Comparison of ENCODE assay signal across 41 cellular contexts in genomic region chr1:157521056-157521455, GRCh38. TPM values are rescaled to one million over a fixed set of nuclear protein-coding genes. Genes with fewer than 3 reads are reported as not detected.
"Had no signal": no experiment of that assay in that cellular context is flagged by ENCODE, and none has a peak within 500 bp of the region (broad histone marks: within the 10 kb centered on the region; RNA-seq: fewer than 3 reads in every experiment).

No MANE protein-coding gene starts in this region.

- H3K4me1 ChIP-seq: adrenal gland, ascending aorta, body of pancreas, breast epithelium had no signal

- H3K9me3 ChIP-seq: adrenal gland, ascending aorta, body of pancreas, breast epithelium had no signal

- H3K36me3 ChIP-seq: adrenal gland, ascending aorta, brain microvascular endothelial cell, breast epithelium, cardiac muscle cell had no signal

- H3K27me3 ChIP-seq: ascending aorta, body of pancreas, brain microvascular endothelial cell, cardiac muscle cell had no signal

- H3K4me1 Mint-ChIP-seq: activated T-helper 17 cell treated with anti-CD3 and anti-CD28 coated beads, Interleukin-2, amount 50 U/mL, for 72 hours; brain; central memory CD8-positive, alpha-beta T cell had no signal

- H3K9me3 Mint-ChIP-seq: activated naive CD4-positive, alpha-beta T cell treated with anti-CD3 and anti-CD28 coated beads for 36 hours; activated naive CD4-positive, alpha-beta T cell treated with anti-CD3 and anti-CD28 coated beads, Interleukin-2, amount 10 ng/mL, durations not matched to agents 7 days and 5 days; activated naive CD4-positive, alpha-beta T cell treated with anti-CD3 and anti-CD28 coated beads, Interleukin-2, amount 50 U/mL, for 24 hours; activated naive CD4-positive, alpha-beta T cell treated with anti-CD3 and anti-CD28 coated beads, Interleukin-2, amount 50 U/mL, for 72 hours; activated naive CD8-positive, alpha-beta T cell treated with anti-CD3 and anti-CD28 coated beads for 36 hours; activated naive CD8-positive, alpha-beta T cell treated with anti-CD3 and anti-CD28 coated beads, Interleukin-2, amount 10 ng/mL, durations not matched to agents 7 days and 5 days; activated naive CD8-positive, alpha-beta T cell treated with anti-CD3 and anti-CD28 coated beads, Interleukin-2, amount 50 U/mL, for 24 hours; activated T-cell treated with anti-CD3 and anti-CD28 coated beads, Interleukin-2, amount 50 U/mL, for 24 hours; activated T-cell treated with anti-CD3 and anti-CD28 coated beads, Interleukin-2, amount 50 U/mL, for 4 hours; activated T-cell treated with anti-CD3 and anti-CD28 coated beads, Interleukin-2, amount 50 U/mL, for 72 hours; activated T-helper 1 cell treated with anti-CD3 and anti-CD28 coated beads, Interleukin-12 subunit alpha, Interleukin-12 subunit beta, Interleukin-2, Interleukin-4 antibody, amounts not matched to agents 30 ng/mL and 10 ng/mL and 1 ng/mL, durations not matched to agents 14 hours and 24 hours and 36 hours; activated T-helper 17 cell treated with anti-CD3 and anti-CD28 coated beads, Interleukin-2, amount 50 U/mL, for 72 hours; activated T-helper 2 cell treated with anti-CD3 and anti-CD28 coated beads, Interferon-gamma antibody, Interleukin-2, Interleukin-4, amounts not matched to agents 10 μg/mL and 5 μg/mL and 100 μg/mL, durations not matched to agents 14 hours and 24 hours and 36 hours; brain; central memory CD8-positive, alpha-beta T cell had no signal

- H3K27ac ChIP-seq: adrenal gland, ascending aorta, body of pancreas, brain microvascular endothelial cell, breast epithelium, cardiac muscle cell had no signal

- ATAC-seq: activated naive CD4-positive, alpha-beta T cell treated with anti-CD3 and anti-CD28 coated beads, Interleukin-2, amount 50 U/mL, for 72 hours; activated naive CD8-positive, alpha-beta T cell treated with anti-CD3 and anti-CD28 coated beads, Interleukin-2, amount 50 U/mL, for 24 hours; activated T-cell treated with anti-CD3 and anti-CD28 coated beads, Interleukin-2, amount 50 U/mL, for 4 hours; activated T-cell treated with anti-CD3 and anti-CD28 coated beads, Interleukin-2, amount 50 U/mL, for 72 hours; activated T-helper 17 cell treated with anti-CD3 and anti-CD28 coated beads, Interleukin-2, amount 50 U/mL, for 72 hours; body of pancreas had no signal

- DNase-seq: activated effector memory CD4-positive, alpha-beta T cell treated with anti-CD3 and anti-CD28 coated beads, Interleukin-2, amount 50 U/mL, for 16 hours; activated effector memory CD4-positive, alpha-beta T cell treated with Interleukin-2 at 50 U/mL for 16 hours; activated gamma-delta T cell treated with Interleukin-2 at 50 U/mL for 16 hours; activated naive CD4-positive, alpha-beta T cell; activated naive CD4-positive, alpha-beta T cell treated with anti-CD3 and anti-CD28 coated beads for 36 hours; activated naive CD4-positive, alpha-beta T cell treated with anti-CD3 and anti-CD28 coated beads, Interleukin-2, amount 10 ng/mL, durations not matched to agents 7 days and 5 days; activated naive CD4-positive, alpha-beta T cell treated with Interleukin-2 at 50 U/mL for 16 hours; activated naive CD8-positive, alpha-beta T cell treated with anti-CD3 and anti-CD28 coated beads for 36 hours; activated naive CD8-positive, alpha-beta T cell treated with anti-CD3 and anti-CD28 coated beads, Interleukin-2, amount 10 ng/mL, durations not matched to agents 7 days and 5 days; activated naive CD8-positive, alpha-beta T cell treated with anti-CD3 and anti-CD28 coated beads, Interleukin-2, amount 50 U/mL, for 24 hours; activated T-cell treated with anti-CD3 and anti-CD28 coated beads for 4 hours; activated T-cell treated with anti-CD3 and anti-CD28 coated beads, Interleukin-2, amount 50 U/mL, for 1 hour; activated T-cell treated with anti-CD3 and anti-CD28 coated beads, Interleukin-2, amount 50 U/mL, for 24 hours; activated T-cell treated with anti-CD3 and anti-CD28 coated beads, Interleukin-2, amount 50 U/mL, for 4 hours; activated T-cell treated with anti-CD3 and anti-CD28 coated beads, Interleukin-2, amount 50 U/mL, for 48 hours; activated T-cell treated with anti-CD3 and anti-CD28 coated beads, Interleukin-2, amount 50 U/mL, for 72 hours; adrenal gland; amniotic stem cell; amygdala; anterior cingulate cortex; aorta; body of pancreas; brain microvascular endothelial cell; caudate nucleus; central memory CD4-positive, alpha-beta T cell; cerebellar nuclear complex had no signal

- H3K27me3 Mint-ChIP-seq: activated naive CD8-positive, alpha-beta T cell treated with anti-CD3 and anti-CD28 coated beads for 36 hours had no signal

- H3K4me3 ChIP-seq: adrenal gland, ascending aorta, body of pancreas, breast epithelium, cardiac muscle cell had no signal

- H3K27ac Mint-ChIP-seq: activated naive CD4-positive, alpha-beta T cell treated with anti-CD3 and anti-CD28 coated beads for 36 hours; activated naive CD4-positive, alpha-beta T cell treated with anti-CD3 and anti-CD28 coated beads, Interleukin-2, amount 10 ng/mL, durations not matched to agents 7 days and 5 days; activated naive CD4-positive, alpha-beta T cell treated with anti-CD3 and anti-CD28 coated beads, Interleukin-2, amount 50 U/mL, for 24 hours; activated naive CD4-positive, alpha-beta T cell treated with anti-CD3 and anti-CD28 coated beads, Interleukin-2, amount 50 U/mL, for 72 hours; activated naive CD8-positive, alpha-beta T cell; activated naive CD8-positive, alpha-beta T cell treated with anti-CD3 and anti-CD28 coated beads for 36 hours; activated naive CD8-positive, alpha-beta T cell treated with anti-CD3 and anti-CD28 coated beads, Interleukin-2, amount 10 ng/mL, durations not matched to agents 7 days and 5 days; activated naive CD8-positive, alpha-beta T cell treated with anti-CD3 and anti-CD28 coated beads, Interleukin-2, amount 50 U/mL, for 24 hours; activated T-cell treated with anti-CD3 and anti-CD28 coated beads, Interleukin-2, amount 50 U/mL, for 24 hours; activated T-cell treated with anti-CD3 and anti-CD28 coated beads, Interleukin-2, amount 50 U/mL, for 72 hours; activated T-helper 1 cell treated with anti-CD3 and anti-CD28 coated beads, Interleukin-12 subunit alpha, Interleukin-12 subunit beta, Interleukin-2, Interleukin-4 antibody, amounts not matched to agents 30 ng/mL and 10 ng/mL and 1 ng/mL, durations not matched to agents 14 hours and 24 hours and 36 hours; activated T-helper 17 cell treated with anti-CD3 and anti-CD28 coated beads, Interleukin-2, amount 50 U/mL, for 72 hours; activated T-helper 2 cell treated with anti-CD3 and anti-CD28 coated beads, Interferon-gamma antibody, Interleukin-2, Interleukin-4, amounts not matched to agents 10 μg/mL and 5 μg/mL and 100 μg/mL, durations not matched to agents 14 hours and 24 hours and 36 hours; brain had no signal

- FAIRE-seq: astrocyte, bronchial epithelial cell had no signal

- H3K36me3 Mint-ChIP-seq: activated naive CD4-positive, alpha-beta T cell treated with anti-CD3 and anti-CD28 coated beads, Interleukin-2, amount 10 ng/mL, durations not matched to agents 7 days and 5 days; activated naive CD4-positive, alpha-beta T cell treated with anti-CD3 and anti-CD28 coated beads, Interleukin-2, amount 50 U/mL, for 24 hours; activated naive CD4-positive, alpha-beta T cell treated with anti-CD3 and anti-CD28 coated beads, Interleukin-2, amount 50 U/mL, for 72 hours; activated naive CD8-positive, alpha-beta T cell; activated naive CD8-positive, alpha-beta T cell treated with anti-CD3 and anti-CD28 coated beads for 36 hours; activated naive CD8-positive, alpha-beta T cell treated with anti-CD3 and anti-CD28 coated beads, Interleukin-2, amount 10 ng/mL, durations not matched to agents 7 days and 5 days; brain had no signal

- H3K4me3 Mint-ChIP-seq: activated naive CD4-positive, alpha-beta T cell treated with anti-CD3 and anti-CD28 coated beads for 36 hours; activated naive CD4-positive, alpha-beta T cell treated with anti-CD3 and anti-CD28 coated beads, Interleukin-2, amount 10 ng/mL, durations not matched to agents 7 days and 5 days; activated naive CD4-positive, alpha-beta T cell treated with anti-CD3 and anti-CD28 coated beads, Interleukin-2, amount 50 U/mL, for 24 hours; activated naive CD8-positive, alpha-beta T cell; activated naive CD8-positive, alpha-beta T cell treated with anti-CD3 and anti-CD28 coated beads for 36 hours; activated naive CD8-positive, alpha-beta T cell treated with anti-CD3 and anti-CD28 coated beads, Interleukin-2, amount 10 ng/mL, durations not matched to agents 7 days and 5 days; activated naive CD8-positive, alpha-beta T cell treated with anti-CD3 and anti-CD28 coated beads, Interleukin-2, amount 50 U/mL, for 24 hours; activated T-cell treated with anti-CD3 and anti-CD28 coated beads, Interleukin-2, amount 50 U/mL, for 24 hours; activated T-cell treated with anti-CD3 and anti-CD28 coated beads, Interleukin-2, amount 50 U/mL, for 4 hours; activated T-cell treated with anti-CD3 and anti-CD28 coated beads, Interleukin-2, amount 50 U/mL, for 72 hours; activated T-helper 1 cell treated with anti-CD3 and anti-CD28 coated beads, Interleukin-12 subunit alpha, Interleukin-12 subunit beta, Interleukin-2, Interleukin-4 antibody, amounts not matched to agents 30 ng/mL and 10 ng/mL and 1 ng/mL, durations not matched to agents 14 hours and 24 hours and 36 hours; activated T-helper 17 cell treated with anti-CD3 and anti-CD28 coated beads, Interleukin-2, amount 50 U/mL, for 72 hours; brain; central memory CD8-positive, alpha-beta T cell had no signal

RNA-seq across cellular contexts. Expression of gene FCRL5, which starts 31.3 kb away (rescaled TPM):
- total RNA-seq: activated naive CD4-positive, alpha-beta T cell treated with anti-CD3 and anti-CD28 coated beads for 36 hours; activated naive CD4-positive, alpha-beta T cell treated with anti-CD3 and anti-CD28 coated beads, Interleukin-2, amount 50 U/mL, for 72 hours; activated T-cell treated with anti-CD3 and anti-CD28 coated beads, Interleukin-2, amount 50 U/mL, for 4 hours; activated T-helper 1 cell treated with anti-CD3 and anti-CD28 coated beads, Interleukin-12 subunit alpha, Interleukin-12 subunit beta, Interleukin-2, Interleukin-4 antibody, amounts not matched to agents 30 ng/mL and 10 ng/mL and 1 ng/mL, durations not matched to agents 14 hours and 24 hours and 36 hours; activated T-helper 17 cell treated with anti-CD3 and anti-CD28 coated beads, Interleukin-2, amount 50 U/mL, for 72 hours; activated T-helper 2 cell treated with anti-CD3 and anti-CD28 coated beads, Interferon-gamma antibody, Interleukin-2, Interleukin-4, amounts not matched to agents 10 μg/mL and 5 μg/mL and 100 μg/mL, durations not matched to agents 14 hours and 24 hours and 36 hours; ascending aorta; astrocyte; bronchial epithelial cell; cardiac muscle cell; cerebellum; chondrocyte had no signal
- polyA plus RNA-seq: cardiac muscle cell had no signal
